ENCODE assay signal across 1 cellular context in the genomic region with DNA sequence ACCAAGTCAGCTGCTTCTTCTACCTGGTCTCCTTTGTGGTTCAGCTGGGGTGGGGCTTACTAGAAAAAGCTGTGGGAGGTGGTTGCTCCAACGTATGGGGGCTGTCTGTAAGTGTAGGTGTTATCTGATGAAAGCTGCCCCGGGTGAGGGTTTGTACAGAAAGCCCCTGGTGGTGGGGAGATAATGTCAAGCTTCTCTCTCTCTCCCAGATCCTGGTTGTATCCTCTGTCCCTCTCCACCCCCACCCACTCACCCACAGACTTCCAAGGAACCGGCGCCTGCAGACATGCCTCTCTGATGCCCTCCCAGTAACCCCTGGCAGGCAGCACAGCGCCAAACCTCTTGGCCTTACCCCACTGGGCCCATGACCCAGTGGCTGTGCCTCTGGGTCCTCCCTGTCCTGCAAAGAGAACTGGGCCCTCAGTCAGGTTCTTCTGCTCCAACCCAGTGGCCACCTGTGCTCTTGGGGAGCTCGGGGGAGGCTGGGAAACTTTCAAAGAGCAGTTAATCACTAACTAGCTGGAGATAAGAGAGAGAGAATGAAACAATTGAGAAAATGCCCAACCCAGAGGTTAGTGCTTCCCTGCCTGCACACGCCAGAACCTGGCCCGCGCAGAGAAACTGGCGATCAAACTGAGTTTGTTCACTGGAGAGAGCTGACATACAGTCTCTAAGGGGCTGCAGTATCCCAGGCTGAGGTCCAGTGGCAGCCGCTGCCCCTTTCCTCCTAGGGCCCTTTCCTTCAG.
A peak's percentile ranks its signal among the peaks of the same experiment; 100 is the strongest.
TF ChIP-seq lines count a peak whose summit lies in the region.

No MANE protein-coding gene starts in this region.

TF ChIP-seq in HepG2, 621 proteins besides CTCF, POLR2A, EP300 and RAD21 (continued from another document and continues in another):
- no peak for TF ChIP-seq HMG20B (CRISPR knock-in tag; conservative IDR thresholded peaks at IDR 0.05)
- 0 out of 2 replicates have a peak, but pooled peaks have one; percentile 24 for TF ChIP-seq AKAP8 (CRISPR knock-in tag; IDR thresholded peaks at IDR 0.05)
- TF ChIP-seq GABPB1 (CRISPR knock-in tag; IDR thresholded peaks at IDR 0.05): 0 out of 2 replicates have a peak, but pooled peaks have one; percentile 13
- no peak for TF ChIP-seq KAT2B (IDR thresholded peaks at IDR 0.05; ENCODE audit: borderline replicate concordance, low read depth, low read length)
- peak; percentile 8; the same call in 1 of the 2 replicates for TF ChIP-seq NFYC (CRISPR knock-in tag; IDR thresholded peaks at IDR 0.05)
- peak; percentile 42; the same call in 1 of the 2 replicates for TF ChIP-seq NCOA1 (CRISPR knock-in tag; IDR thresholded peaks at IDR 0.05)
- no peak for TF ChIP-seq ZNF850 (CRISPR knock-in tag; conservative IDR thresholded peaks at IDR 0.05)
- TF ChIP-seq, protein P1, sequence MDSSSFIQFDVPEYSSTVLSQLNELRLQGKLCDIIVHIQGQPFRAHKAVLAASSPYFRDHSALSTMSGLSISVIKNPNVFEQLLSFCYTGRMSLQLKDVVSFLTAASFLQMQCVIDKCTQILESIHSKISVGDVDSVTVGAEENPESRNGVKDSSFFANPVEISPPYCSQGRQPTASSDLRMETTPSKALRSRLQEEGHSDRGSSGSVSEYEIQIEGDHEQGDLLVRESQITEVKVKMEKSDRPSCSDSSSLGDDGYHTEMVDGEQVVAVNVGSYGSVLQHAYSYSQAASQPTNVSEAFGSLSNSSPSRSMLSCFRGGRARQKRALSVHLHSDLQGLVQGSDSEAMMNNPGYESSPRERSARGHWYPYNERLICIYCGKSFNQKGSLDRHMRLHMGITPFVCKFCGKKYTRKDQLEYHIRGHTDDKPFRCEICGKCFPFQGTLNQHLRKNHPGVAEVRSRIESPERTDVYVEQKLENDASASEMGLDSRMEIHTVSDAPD (CRISPR knock-in tag; IDR thresholded peaks at IDR 0.05): peak; percentile 65; the same call in 1 of the 2 replicates
- TF ChIP-seq RXRA (CRISPR knock-in tag; IDR thresholded peaks at IDR 0.05): peak; percentile 85
- TF ChIP-seq ZNF569 (CRISPR knock-in tag; IDR thresholded peaks at IDR 0.05; ENCODE audit: borderline replicate concordance): 0 out of 2 replicates have a peak, but pooled peaks have one; percentile 36
- peak; percentile 71; the same call in 1 of the 2 replicates for TF ChIP-seq KLF6 (CRISPR knock-in tag; IDR thresholded peaks at IDR 0.05)
- TF ChIP-seq, protein P2, sequence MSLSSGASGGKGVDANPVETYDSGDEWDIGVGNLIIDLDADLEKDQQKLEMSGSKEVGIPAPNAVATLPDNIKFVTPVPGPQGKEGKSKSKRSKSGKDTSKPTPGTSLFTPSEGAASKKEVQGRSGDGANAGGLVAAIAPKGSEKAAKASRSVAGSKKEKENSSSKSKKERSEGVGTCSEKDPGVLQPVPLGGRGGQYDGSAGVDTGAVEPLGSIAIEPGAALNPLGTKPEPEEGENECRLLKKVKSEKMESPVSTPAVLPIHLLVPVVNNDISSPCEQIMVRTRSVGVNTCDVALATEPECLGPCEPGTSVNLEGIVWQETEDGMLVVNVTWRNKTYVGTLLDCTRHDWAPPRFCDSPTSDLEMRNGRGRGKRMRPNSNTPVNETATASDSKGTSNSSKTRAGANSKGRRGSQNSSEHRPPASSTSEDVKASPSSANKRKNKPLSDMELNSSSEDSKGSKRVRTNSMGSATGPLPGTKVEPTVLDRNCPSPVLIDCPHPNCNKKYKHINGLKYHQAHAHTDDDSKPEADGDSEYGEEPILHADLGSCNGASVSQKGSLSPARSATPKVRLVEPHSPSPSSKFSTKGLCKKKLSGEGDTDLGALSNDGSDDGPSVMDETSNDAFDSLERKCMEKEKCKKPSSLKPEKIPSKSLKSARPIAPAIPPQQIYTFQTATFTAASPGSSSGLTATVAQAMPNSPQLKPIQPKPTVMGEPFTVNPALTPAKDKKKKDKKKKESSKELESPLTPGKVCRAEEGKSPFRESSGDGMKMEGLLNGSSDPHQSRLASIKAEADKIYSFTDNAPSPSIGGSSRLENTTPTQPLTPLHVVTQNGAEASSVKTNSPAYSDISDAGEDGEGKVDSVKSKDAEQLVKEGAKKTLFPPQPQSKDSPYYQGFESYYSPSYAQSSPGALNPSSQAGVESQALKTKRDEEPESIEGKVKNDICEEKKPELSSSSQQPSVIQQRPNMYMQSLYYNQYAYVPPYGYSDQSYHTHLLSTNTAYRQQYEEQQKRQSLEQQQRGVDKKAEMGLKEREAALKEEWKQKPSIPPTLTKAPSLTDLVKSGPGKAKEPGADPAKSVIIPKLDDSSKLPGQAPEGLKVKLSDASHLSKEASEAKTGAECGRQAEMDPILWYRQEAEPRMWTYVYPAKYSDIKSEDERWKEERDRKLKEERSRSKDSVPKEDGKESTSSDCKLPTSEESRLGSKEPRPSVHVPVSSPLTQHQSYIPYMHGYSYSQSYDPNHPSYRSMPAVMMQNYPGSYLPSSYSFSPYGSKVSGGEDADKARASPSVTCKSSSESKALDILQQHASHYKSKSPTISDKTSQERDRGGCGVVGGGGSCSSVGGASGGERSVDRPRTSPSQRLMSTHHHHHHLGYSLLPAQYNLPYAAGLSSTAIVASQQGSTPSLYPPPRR (CRISPR knock-in tag; IDR thresholded peaks at IDR 0.05; ENCODE audit: borderline replicate concordance): peak; percentile 71; the same call in 1 of the 2 replicates
- TF ChIP-seq KDM6A (CRISPR knock-in tag; IDR thresholded peaks at IDR 0.05; ENCODE audit: low read depth): 0 out of 2 replicates have a peak, but pooled peaks have one; percentile 14
- no peak for TF ChIP-seq ZSCAN30 (CRISPR knock-in tag; IDR thresholded peaks at IDR 0.05)
- TF ChIP-seq ZNF766 (CRISPR knock-in tag; IDR thresholded peaks at IDR 0.05; ENCODE audit: borderline replicate concordance): peak; percentile 47; the same call in 1 of the 2 replicates
- no peak for TF ChIP-seq SP1 (IDR thresholded peaks at IDR 0.05)
- peak; percentile 15; the same call in 1 of the 2 replicates for TF ChIP-seq SP1 (CRISPR knock-in tag; IDR thresholded peaks at IDR 0.05)
- TF ChIP-seq HNRNPLL (IDR thresholded peaks at IDR 0.05; ENCODE audit: low read depth, low read length, poor library complexity, severe bottlenecking): peak; percentile 23
- TF ChIP-seq MED13 (CRISPR knock-in tag; IDR thresholded peaks at IDR 0.05): peak; percentile 77
- TF ChIP-seq ZNF615 (CRISPR knock-in tag; IDR thresholded peaks at IDR 0.05; ENCODE audit: borderline replicate concordance): no peak
- 0 out of 2 replicates have a peak, but pooled peaks have one; percentile 42 for TF ChIP-seq ZNF746 (CRISPR knock-in tag; IDR thresholded peaks at IDR 0.05)
- peak; percentile 75; the same call in 1 of the 2 replicates for TF ChIP-seq DR1 (CRISPR knock-in tag; IDR thresholded peaks at IDR 0.05)
- no peak for TF ChIP-seq ZFP90 (CRISPR knock-in tag; IDR thresholded peaks at IDR 0.05; ENCODE audit: borderline replicate concordance)
- 0 out of 2 replicates have a peak, but pooled peaks have one; percentile 20 for TF ChIP-seq NFKBIZ (CRISPR knock-in tag; IDR thresholded peaks at IDR 0.05)
- peak; percentile 65; the same call in 1 of the 2 replicates for TF ChIP-seq ZNF547 (CRISPR knock-in tag; IDR thresholded peaks at IDR 0.05)
- peak; percentile 57; the same call in 1 of the 2 replicates for TF ChIP-seq MED1 (CRISPR knock-in tag; IDR thresholded peaks at IDR 0.05)
- TF ChIP-seq SETDB1 (CRISPR knock-in tag; IDR thresholded peaks at IDR 0.05; ENCODE audit: borderline replicate concordance): no peak
- no peak for TF ChIP-seq ZNF737 (CRISPR knock-in tag; IDR thresholded peaks at IDR 0.05; ENCODE audit: borderline replicate concordance)
- peak; percentile 66 for TF ChIP-seq ZNF143 (CRISPR knock-in tag; IDR thresholded peaks at IDR 0.05)
- peak; percentile 17; the same call in 1 of the 2 replicates for TF ChIP-seq CCDC6 (CRISPR knock-in tag; IDR thresholded peaks at IDR 0.05)
- TF ChIP-seq, protein P3, sequence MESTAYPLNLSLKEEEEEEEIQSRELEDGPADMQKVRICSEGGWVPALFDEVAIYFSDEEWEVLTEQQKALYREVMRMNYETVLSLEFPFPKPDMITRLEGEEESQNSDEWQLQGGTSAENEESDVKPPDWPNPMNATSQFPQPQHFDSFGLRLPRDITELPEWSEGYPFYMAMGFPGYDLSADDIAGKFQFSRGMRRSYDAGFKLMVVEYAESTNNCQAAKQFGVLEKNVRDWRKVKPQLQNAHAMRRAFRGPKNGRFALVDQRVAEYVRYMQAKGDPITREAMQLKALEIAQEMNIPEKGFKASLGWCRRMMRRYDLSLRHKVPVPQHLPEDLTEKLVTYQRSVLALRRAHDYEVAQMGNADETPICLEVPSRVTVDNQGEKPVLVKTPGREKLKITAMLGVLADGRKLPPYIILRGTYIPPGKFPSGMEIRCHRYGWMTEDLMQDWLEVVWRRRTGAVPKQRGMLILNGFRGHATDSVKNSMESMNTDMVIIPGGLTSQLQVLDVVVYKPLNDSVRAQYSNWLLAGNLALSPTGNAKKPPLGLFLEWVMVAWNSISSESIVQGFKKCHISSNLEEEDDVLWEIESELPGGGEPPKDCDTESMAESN (CRISPR knock-in tag; conservative IDR thresholded peaks at IDR 0.05): 0 out of 2 replicates have a peak, but pooled peaks have one; percentile 21
- TF ChIP-seq ZSCAN9 (CRISPR knock-in tag; IDR thresholded peaks at IDR 0.05; ENCODE audit: borderline replicate concordance): peak; percentile 45; the same call in 1 of the 2 replicates
- TF ChIP-seq, protein P4, sequence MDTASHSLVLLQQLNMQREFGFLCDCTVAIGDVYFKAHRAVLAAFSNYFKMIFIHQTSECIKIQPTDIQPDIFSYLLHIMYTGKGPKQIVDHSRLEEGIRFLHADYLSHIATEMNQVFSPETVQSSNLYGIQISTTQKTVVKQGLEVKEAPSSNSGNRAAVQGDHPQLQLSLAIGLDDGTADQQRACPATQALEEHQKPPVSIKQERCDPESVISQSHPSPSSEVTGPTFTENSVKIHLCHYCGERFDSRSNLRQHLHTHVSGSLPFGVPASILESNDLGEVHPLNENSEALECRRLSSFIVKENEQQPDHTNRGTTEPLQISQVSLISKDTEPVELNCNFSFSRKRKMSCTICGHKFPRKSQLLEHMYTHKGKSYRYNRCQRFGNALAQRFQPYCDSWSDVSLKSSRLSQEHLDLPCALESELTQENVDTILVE (CRISPR knock-in tag; IDR thresholded peaks at IDR 0.05): no peak
- no peak for TF ChIP-seq EHMT2 (IDR thresholded peaks at IDR 0.05; ENCODE audit: borderline replicate concordance, low read depth, low read length)
- TF ChIP-seq FOXJ3 (CRISPR knock-in tag; IDR thresholded peaks at IDR 0.05; ENCODE audit: borderline replicate concordance): peak; percentile 62; the same call in 1 of the 2 replicates
- TF ChIP-seq, protein P5, sequence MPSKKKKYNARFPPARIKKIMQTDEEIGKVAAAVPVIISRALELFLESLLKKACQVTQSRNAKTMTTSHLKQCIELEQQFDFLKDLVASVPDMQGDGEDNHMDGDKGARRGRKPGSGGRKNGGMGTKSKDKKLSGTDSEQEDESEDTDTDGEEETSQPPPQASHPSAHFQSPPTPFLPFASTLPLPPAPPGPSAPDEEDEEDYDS (CRISPR knock-in tag; IDR thresholded peaks at IDR 0.05): peak; percentile 84
- TF ChIP-seq MIXL1 (CRISPR knock-in tag; IDR thresholded peaks at IDR 0.05): no peak; the same call in 1 of the 2 replicates
- TF ChIP-seq, protein P6, sequence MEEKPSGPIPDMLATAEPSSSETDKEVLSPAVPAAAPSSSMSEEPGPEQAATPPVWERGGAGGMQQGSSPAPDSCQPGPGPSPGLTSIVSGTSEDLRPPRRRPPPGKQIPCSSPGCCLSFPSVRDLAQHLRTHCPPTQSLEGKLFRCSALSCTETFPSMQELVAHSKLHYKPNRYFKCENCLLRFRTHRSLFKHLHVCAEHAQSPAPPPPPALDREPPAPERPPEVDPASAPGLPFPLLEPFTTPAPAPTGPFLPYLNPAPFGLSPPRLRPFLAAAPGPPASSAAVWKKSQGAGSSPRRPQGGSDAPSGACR (CRISPR knock-in tag; IDR thresholded peaks at IDR 0.05): 0 out of 2 replicates have a peak, but pooled peaks have one; percentile 47
- TF ChIP-seq, protein P7, sequence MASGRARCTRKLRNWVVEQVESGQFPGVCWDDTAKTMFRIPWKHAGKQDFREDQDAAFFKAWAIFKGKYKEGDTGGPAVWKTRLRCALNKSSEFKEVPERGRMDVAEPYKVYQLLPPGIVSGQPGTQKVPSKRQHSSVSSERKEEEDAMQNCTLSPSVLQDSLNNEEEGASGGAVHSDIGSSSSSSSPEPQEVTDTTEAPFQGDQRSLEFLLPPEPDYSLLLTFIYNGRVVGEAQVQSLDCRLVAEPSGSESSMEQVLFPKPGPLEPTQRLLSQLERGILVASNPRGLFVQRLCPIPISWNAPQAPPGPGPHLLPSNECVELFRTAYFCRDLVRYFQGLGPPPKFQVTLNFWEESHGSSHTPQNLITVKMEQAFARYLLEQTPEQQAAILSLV (CRISPR knock-in tag; IDR thresholded peaks at IDR 0.05; ENCODE audit: borderline replicate concordance): 0 out of 2 replicates have a peak, but pooled peaks have one; percentile 26
- TF ChIP-seq, protein P8, sequence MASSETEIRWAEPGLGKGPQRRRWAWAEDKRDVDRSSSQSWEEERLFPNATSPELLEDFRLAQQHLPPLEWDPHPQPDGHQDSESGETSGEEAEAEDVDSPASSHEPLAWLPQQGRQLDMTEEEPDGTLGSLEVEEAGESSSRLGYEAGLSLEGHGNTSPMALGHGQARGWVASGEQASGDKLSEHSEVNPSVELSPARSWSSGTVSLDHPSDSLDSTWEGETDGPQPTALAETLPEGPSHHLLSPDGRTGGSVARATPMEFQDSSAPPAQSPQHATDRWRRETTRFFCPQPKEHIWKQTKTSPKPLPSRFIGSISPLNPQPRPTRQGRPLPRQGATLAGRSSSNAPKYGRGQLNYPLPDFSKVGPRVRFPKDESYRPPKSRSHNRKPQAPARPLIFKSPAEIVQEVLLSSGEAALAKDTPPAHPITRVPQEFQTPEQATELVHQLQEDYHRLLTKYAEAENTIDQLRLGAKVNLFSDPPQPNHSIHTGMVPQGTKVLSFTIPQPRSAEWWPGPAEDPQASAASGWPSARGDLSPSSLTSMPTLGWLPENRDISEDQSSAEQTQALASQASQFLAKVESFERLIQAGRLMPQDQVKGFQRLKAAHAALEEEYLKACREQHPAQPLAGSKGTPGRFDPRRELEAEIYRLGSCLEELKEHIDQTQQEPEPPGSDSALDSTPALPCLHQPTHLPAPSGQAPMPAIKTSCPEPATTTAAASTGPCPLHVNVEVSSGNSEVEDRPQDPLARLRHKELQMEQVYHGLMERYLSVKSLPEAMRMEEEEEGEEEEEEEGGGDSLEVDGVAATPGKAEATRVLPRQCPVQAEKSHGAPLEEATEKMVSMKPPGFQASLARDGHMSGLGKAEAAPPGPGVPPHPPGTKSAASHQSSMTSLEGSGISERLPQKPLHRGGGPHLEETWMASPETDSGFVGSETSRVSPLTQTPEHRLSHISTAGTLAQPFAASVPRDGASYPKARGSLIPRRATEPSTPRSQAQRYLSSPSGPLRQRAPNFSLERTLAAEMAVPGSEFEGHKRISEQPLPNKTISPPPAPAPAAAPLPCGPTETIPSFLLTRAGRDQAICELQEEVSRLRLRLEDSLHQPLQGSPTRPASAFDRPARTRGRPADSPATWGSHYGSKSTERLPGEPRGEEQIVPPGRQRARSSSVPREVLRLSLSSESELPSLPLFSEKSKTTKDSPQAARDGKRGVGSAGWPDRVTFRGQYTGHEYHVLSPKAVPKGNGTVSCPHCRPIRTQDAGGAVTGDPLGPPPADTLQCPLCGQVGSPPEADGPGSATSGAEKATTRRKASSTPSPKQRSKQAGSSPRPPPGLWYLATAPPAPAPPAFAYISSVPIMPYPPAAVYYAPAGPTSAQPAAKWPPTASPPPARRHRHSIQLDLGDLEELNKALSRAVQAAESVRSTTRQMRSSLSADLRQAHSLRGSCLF (CRISPR knock-in tag; IDR thresholded peaks at IDR 0.05; ENCODE audit: borderline replicate concordance): peak; percentile 36; the same call in 1 of the 2 replicates
- peak; percentile 14; the same call in 1 of the 2 replicates for TF ChIP-seq ZNF430 (CRISPR knock-in tag; IDR thresholded peaks at IDR 0.05)
- no peak for TF ChIP-seq SMAD1 (CRISPR knock-in tag; IDR thresholded peaks at IDR 0.05; ENCODE audit: borderline replicate concordance, low read depth)
